Comparison of ENCODE assay signal across 1 cellular context in the genomic region with DNA sequence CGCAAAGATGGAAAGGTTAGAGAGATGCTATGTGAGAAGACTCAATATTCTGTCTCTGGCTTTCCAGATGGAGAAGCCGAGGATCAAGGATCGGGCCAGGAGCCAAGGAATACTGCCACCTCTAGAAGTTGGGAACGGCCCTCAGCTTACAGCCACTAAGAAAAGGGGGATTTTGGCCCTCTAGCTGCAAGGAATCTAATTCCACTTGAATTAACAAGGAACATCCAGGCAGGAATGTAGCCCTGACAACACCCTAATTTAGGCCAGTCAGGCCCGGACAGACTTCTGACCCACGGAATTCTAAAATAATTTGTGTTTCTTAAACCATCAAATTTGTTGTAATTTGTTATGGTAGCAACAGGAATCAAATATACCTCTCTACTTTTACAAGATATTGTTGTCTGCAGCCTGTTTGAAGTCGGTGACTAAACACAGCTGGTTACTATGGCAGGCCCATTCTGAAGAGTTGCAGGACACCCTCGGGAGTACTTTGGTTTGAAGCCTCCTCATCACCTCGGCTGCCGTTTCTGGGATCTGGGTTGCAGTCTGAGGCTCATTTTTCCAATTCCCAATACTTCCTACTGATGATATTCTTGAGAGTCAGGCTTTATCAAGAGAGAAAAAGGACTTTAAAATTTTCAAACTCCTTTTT.
TF ChIP-seq lines count a peak whose summit lies in the region.

No MANE protein-coding gene starts in this region.

TF ChIP-seq in WTC11, 78 proteins besides CTCF, POLR2A, EP300 and RAD21 (continued from another document):
- TF ChIP-seq, protein P1, sequence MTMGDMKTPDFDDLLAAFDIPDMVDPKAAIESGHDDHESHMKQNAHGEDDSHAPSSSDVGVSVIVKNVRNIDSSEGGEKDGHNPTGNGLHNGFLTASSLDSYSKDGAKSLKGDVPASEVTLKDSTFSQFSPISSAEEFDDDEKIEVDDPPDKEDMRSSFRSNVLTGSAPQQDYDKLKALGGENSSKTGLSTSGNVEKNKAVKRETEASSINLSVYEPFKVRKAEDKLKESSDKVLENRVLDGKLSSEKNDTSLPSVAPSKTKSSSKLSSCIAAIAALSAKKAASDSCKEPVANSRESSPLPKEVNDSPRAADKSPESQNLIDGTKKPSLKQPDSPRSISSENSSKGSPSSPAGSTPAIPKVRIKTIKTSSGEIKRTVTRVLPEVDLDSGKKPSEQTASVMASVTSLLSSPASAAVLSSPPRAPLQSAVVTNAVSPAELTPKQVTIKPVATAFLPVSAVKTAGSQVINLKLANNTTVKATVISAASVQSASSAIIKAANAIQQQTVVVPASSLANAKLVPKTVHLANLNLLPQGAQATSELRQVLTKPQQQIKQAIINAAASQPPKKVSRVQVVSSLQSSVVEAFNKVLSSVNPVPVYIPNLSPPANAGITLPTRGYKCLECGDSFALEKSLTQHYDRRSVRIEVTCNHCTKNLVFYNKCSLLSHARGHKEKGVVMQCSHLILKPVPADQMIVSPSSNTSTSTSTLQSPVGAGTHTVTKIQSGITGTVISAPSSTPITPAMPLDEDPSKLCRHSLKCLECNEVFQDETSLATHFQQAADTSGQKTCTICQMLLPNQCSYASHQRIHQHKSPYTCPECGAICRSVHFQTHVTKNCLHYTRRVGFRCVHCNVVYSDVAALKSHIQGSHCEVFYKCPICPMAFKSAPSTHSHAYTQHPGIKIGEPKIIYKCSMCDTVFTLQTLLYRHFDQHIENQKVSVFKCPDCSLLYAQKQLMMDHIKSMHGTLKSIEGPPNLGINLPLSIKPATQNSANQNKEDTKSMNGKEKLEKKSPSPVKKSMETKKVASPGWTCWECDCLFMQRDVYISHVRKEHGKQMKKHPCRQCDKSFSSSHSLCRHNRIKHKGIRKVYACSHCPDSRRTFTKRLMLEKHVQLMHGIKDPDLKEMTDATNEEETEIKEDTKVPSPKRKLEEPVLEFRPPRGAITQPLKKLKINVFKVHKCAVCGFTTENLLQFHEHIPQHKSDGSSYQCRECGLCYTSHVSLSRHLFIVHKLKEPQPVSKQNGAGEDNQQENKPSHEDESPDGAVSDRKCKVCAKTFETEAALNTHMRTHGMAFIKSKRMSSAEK (CRISPR knock-in tag; IDR thresholded peaks at IDR 0.05; ENCODE audit: borderline replicate concordance), result no peak
- no peak for TF ChIP-seq GTF2I (CRISPR knock-in tag; conservative IDR thresholded peaks at IDR 0.05)
- TF ChIP-seq, protein P2, sequence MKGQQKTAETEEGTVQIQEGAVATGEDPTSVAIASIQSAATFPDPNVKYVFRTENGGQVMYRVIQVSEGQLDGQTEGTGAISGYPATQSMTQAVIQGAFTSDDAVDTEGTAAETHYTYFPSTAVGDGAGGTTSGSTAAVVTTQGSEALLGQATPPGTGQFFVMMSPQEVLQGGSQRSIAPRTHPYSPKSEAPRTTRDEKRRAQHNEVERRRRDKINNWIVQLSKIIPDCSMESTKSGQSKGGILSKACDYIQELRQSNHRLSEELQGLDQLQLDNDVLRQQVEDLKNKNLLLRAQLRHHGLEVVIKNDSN (CRISPR knock-in tag; IDR thresholded peaks at IDR 0.05), result no peak
- TF ChIP-seq, protein P3, sequence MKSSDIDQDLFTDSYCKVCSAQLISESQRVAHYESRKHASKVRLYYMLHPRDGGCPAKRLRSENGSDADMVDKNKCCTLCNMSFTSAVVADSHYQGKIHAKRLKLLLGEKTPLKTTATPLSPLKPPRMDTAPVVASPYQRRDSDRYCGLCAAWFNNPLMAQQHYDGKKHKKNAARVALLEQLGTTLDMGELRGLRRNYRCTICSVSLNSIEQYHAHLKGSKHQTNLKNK (CRISPR knock-in tag; IDR thresholded peaks at IDR 0.05), result no peak
- no peak for TF ChIP-seq ELF4 (CRISPR knock-in tag; IDR thresholded peaks at IDR 0.05; ENCODE audit: low read depth)
TF ChIP-seq in WTC11: peak in this region for 0.
